In genomic region chr3:57557088-57557537, GRCh38 we compare ENCODE assay signal across 9 cellular contexts. TPM values are rescaled to one million over a fixed set of nuclear protein-coding genes. Genes with fewer than 3 reads are reported as not detected.
DNase-seq lines count a peak whose midpoint lies in the region; ATAC-seq, FAIRE-seq and TF ChIP-seq lines count a peak whose summit lies in the region.
"Had no signal": no experiment of that assay in that cellular context is flagged by ENCODE, and none has a peak within 500 bp of the region (broad histone marks: within the 10 kb centered on the region; RNA-seq: fewer than 3 reads in every experiment).

No MANE protein-coding gene starts in this region.

- ATAC-seq in natural killer cell (peak; percentile 48 to 67 (median 48)), upper lobe of left lung (ENCODE audit: low FRiP score in 2 of 2) (peak; percentile 16 to 54)

- dilution Hi-C loops in endothelial cell of umbilical vein (cut with MboI; ENCODE audit: extremely low pct_ligation_motif_present, low sequenced_read_pairs), result no loop called here

- H3K4me3 ChIP-seq in endothelial cell of umbilical vein (replicated peaks in 1 of 3; ENCODE audit: insufficient read depth in 1 of 3, low read depth in 1 of 3, low read length in 3 of 3), result peak overlapping the region; percentile 44 to 84 (median 48)
- peak overlapping the region; percentile 65 to 92 (median 80) for H3K4me3 ChIP-seq in upper lobe of left lung

- FAIRE-seq in endothelial cell of umbilical vein (lab: Jason Lieb, UNC), result peak; percentile 18
- FAIRE-seq: islet of Langerhans had no signal

- H3K27ac ChIP-seq in endothelial cell of umbilical vein (ENCODE audit: insufficient read depth, low read depth, low read length), result peak overlapping the region; percentile 81
- H3K27ac ChIP-seq in upper lobe of left lung, result peak overlapping the region; percentile 86 to 95 (median 90)

- H3K36me3 Mint-ChIP-seq in natural killer cell, result no peaks in the 10 kb centered on the region

- TF ChIP-seq POLR2A in endothelial cell of umbilical vein (IDR thresholded peaks at IDR 0.05; ENCODE audit: low read depth, low read length) (peak; percentile 34), upper lobe of left lung (IDR thresholded peaks at IDR 0.05) (no peak)

- H2AFZ ChIP-seq in endothelial cell of umbilical vein (ENCODE audit: low read depth, low read length), result peak overlapping the region; percentile 89

- peak overlapping the region; percentile 96 for H3K4me2 ChIP-seq in endothelial cell of umbilical vein (ENCODE audit: insufficient read depth, low read length)

- H3K4me1 ChIP-seq in endothelial cell of umbilical vein (ENCODE audit: control insufficient read depth, extremely low read depth, insufficient read depth, low read length) (peaks cover 21% of the 10 kb centered on the region), upper lobe of left lung (peaks cover 28 to 39% (median 36%) of the 10 kb centered on the region in 4 donors)

- H3K27ac Mint-ChIP-seq in natural killer cell, result peak overlapping the region; percentile 93 to 94

- H3K9me3 Mint-ChIP-seq in natural killer cell, result no peaks in the 10 kb centered on the region

- peak overlapping the region; percentile 70 for H3K9ac ChIP-seq in endothelial cell of umbilical vein (replicated peaks; ENCODE audit: extremely low read depth, insufficient read depth, low read length)

- intact Hi-C loops in endothelial cell of umbilical vein (cut with micrococcal nuclease), result loop anchor here (2.0 to 10.0 kb wide), 6 partner anchors 38 to 455 kb away; partner anchors contain the start of genes APPL1, ARF4 and SLMAP
- intact Hi-C loops in natural killer cell (cut with micrococcal nuclease), result loop anchor here (5.0 kb wide), 2 partner anchors 120 to 135 kb away; partner anchors contain the start of gene DENND6A

- DNase-seq in NCI-H2227 (lab: John Stamatoyannopoulos, UW; ENCODE audit: unreplicated experiment) (peak; percentile 21), NCI-H2227 treated with DMSO at 0.1 percent for 48 hours (lab: John Stamatoyannopoulos, UW) (no peak), KBM-7 (peak; percentile 44), endothelial cell of umbilical vein (ENCODE audit: low read depth, low spot score) (peak; percentile 58), natural killer cell (peak; percentile 45), upper lobe of left lung (peak in 1 of 2 donors; percentile 24)
- DNase-seq in activated CD4-positive, alpha-beta T cell treated with anti-CD3 and anti-CD28 coated beads, Interleukin-2, amount 50 U/mL, for 4 hours, result peak; percentile 12 to 15
- DNase-seq in NK-92 treated with Interleukin-12 subunit alpha and Interleukin-12 subunit beta, amount 100 ng/mL, for 24 hours (lab: John Stamatoyannopoulos, UW), result no peak

- H3K36me3 ChIP-seq in endothelial cell of umbilical vein (ENCODE audit: control insufficient read depth in 2 of 2, extremely low read depth in 1 of 2, insufficient read depth in 2 of 2, low read length in 2 of 2), result no peaks in the 10 kb centered on the region
- peaks cover 0 to 26% (median 6%) of the 10 kb centered on the region in 4 donors for H3K36me3 ChIP-seq in upper lobe of left lung

- H3K4me1 Mint-ChIP-seq in natural killer cell, result peaks cover 45 to 47% of the 10 kb centered on the region in 2 donors

- no peaks in the 10 kb centered on the region for H3K27me3 ChIP-seq in endothelial cell of umbilical vein (ENCODE audit: control insufficient read depth in 2 of 2, insufficient read depth in 2 of 2, low read length in 2 of 2)
- no peaks in the 10 kb centered on the region for H3K27me3 ChIP-seq in upper lobe of left lung

- POLR2A ChIA-PET in endothelial cell of umbilical vein (lab: Charles Lee), result interaction anchor here (2.1 kb wide), 1 partner anchor 40 kb away, joined by 11 read pairs; the partner anchor contains the start of gene ARF4

- WGBS in upper lobe of left lung, 2 donors, result 2 to 3% methylated on average over 10 to 28 of the region's 29 CpGs

- in situ Hi-C loops in KBM-7 (cut with MboI; ENCODE audit: low pct_unique_long_range_greater_than_20kb, low sequenced_read_pairs), result no loop called here

- no peak for TF ChIP-seq EP300 in upper lobe of left lung (IDR thresholded peaks at IDR 0.05)

- peak overlapping the region; percentile 90 for H3K4me3 Mint-ChIP-seq in natural killer cell

- H3K27me3 Mint-ChIP-seq in natural killer cell (ENCODE audit: low read depth in 2 of 2), result no peaks in the 10 kb centered on the region

- peaks cover 42% of the 10 kb centered on the region for H3K79me2 ChIP-seq in endothelial cell of umbilical vein (ENCODE audit: control insufficient read depth, insufficient read depth, low read length)

- CTCF ChIA-PET in endothelial cell of umbilical vein (lab: Charles Lee), result interaction anchor here (0.9 to 3.3 kb wide), 5 partner anchors 45 to 296 kb away, joined by 3 to 27 read pairs (median 5); no protein-coding TSS in a partner anchor

- H3K9me3 ChIP-seq in endothelial cell of umbilical vein (replicated peaks; ENCODE audit: control insufficient read depth, insufficient read depth, low read length) (no peaks in the 10 kb centered on the region), upper lobe of left lung (no peaks in the 10 kb centered on the region)

- TF ChIP-seq CTCF in endothelial cell of umbilical vein (IDR thresholded peaks at IDR 0.05; ENCODE audit: extremely low read depth in 1 of 2, insufficient read depth in 1 of 2, low read depth in 1 of 2, low read length in 2 of 2) (no peak), natural killer cell (IDR thresholded peaks at IDR 0.05) (no peak), upper lobe of left lung (IDR thresholded peaks at IDR 0.05) (no peak)

- BruUV-seq in endothelial cell of umbilical vein (replicated peaks; lab: Mats Ljungman, UMichigan), result no TSS peak

- no peaks in the 10 kb centered on the region for H4K20me1 ChIP-seq in endothelial cell of umbilical vein (replicated peaks; ENCODE audit: control insufficient read depth, extremely low read depth, insufficient read depth, low read length)

- no peaks in the 10 kb centered on the region for H3K9me1 ChIP-seq in endothelial cell of umbilical vein (replicated peaks; ENCODE audit: control insufficient read depth, extremely low read depth, insufficient read depth, low read length)

TF ChIP-seq in endothelial cell of umbilical vein, 7 proteins besides CTCF, POLR2A, EP300 and RAD21:
- no peak for TF ChIP-seq JUN (IDR thresholded peaks at IDR 0.05; ENCODE audit: borderline replicate concordance, insufficient read depth, insufficient read length, low read depth)
- peak; percentile 17 for TF ChIP-seq POLR2AphosphoS5 (IDR thresholded peaks at IDR 0.05; ENCODE audit: insufficient read depth, low read depth, low read length)

RNA-seq across cellular contexts. Expression of gene PDE12, which starts 1.0 kb away (rescaled TPM):
- 19.0 and 20.4 TPM in 2 replicates for total RNA-seq in endothelial cell of umbilical vein
- 12.7 and 12.8 TPM in 2 replicates for polyA plus RNA-seq in endothelial cell of umbilical vein
- polyA plus RNA-seq in endothelial cell of umbilical vein (2011; cell fraction: cytosol; rRNA removed), result 8.8 and 9.2 TPM in 2 replicates
- polyA plus RNA-seq in endothelial cell of umbilical vein (2011; cell fraction: nucleus; rRNA removed), result 6.6 and 7.7 TPM in 2 replicates
- 9.7 and 12.3 TPM in 2 replicates for polyA plus RNA-seq in endothelial cell of umbilical vein (2012)
- polyA minus RNA-seq in endothelial cell of umbilical vein, result 27.7 and 32.5 TPM in 2 replicates
- polyA minus RNA-seq in endothelial cell of umbilical vein (2011; cell fraction: cytosol; rRNA and poly(A)+ RNA removed), result 30.6 TPM
- 16.1 and 17.5 TPM in 2 replicates for polyA minus RNA-seq in endothelial cell of umbilical vein (2011; cell fraction: nucleus; rRNA and poly(A)+ RNA removed)
- 10 to 100 TPM; 34.4 to 36.6 (median 35.5) TPM for total RNA-seq in natural killer cell
- 10 to 100 TPM in 5 of 6 donors, 1 to 10 TPM in 1; 9.0 to 32.2 (median 17.0) TPM for total RNA-seq in upper lobe of left lung

RNA-seq across cellular contexts. Expression of gene DNAH12, which starts 13.0 kb away (rescaled TPM):
- 0.20 TPM in 1 of 2 replicates, not detected in the other for total RNA-seq in endothelial cell of umbilical vein
- 0.06 and 0.10 TPM in 2 replicates for polyA plus RNA-seq in endothelial cell of umbilical vein
- polyA plus RNA-seq in endothelial cell of umbilical vein (2011; cell fraction: cytosol; rRNA removed), result 0.01 and 0.04 TPM in 2 replicates
- polyA plus RNA-seq in endothelial cell of umbilical vein (2011; cell fraction: nucleus; rRNA removed), result 0.18 and 0.29 TPM in 2 replicates
- polyA plus RNA-seq in endothelial cell of umbilical vein (2012), result 0.15 TPM in 1 of 2 replicates, not detected in the other
- polyA minus RNA-seq in endothelial cell of umbilical vein, result 0.12 and 0.17 TPM in 2 replicates
- not detected for polyA minus RNA-seq in endothelial cell of umbilical vein (2011; cell fraction: cytosol; rRNA and poly(A)+ RNA removed)
- polyA minus RNA-seq in endothelial cell of umbilical vein (2011; cell fraction: nucleus; rRNA and poly(A)+ RNA removed), result 0.48 and 0.87 TPM in 2 replicates
- total RNA-seq in natural killer cell, result under 1 TPM; 0.11 to 0.30 (median 0.21) TPM
- 10 to 100 TPM in 3 of 6 donors, 1 to 10 TPM in 2, under 1 TPM in 1; 0.94 to 53.3 (median 9.4) TPM for total RNA-seq in upper lobe of left lung

RNA-seq across cellular contexts. Expression of gene ARF4, which starts 40.0 kb away (rescaled TPM):
- total RNA-seq in endothelial cell of umbilical vein (243 and 249 TPM in 2 replicates), natural killer cell (100 to 1,000 TPM in 1 of 3 donors, 10 to 100 TPM in 2; 88.0 to 132 (median 89.6) TPM), upper lobe of left lung (100 to 1,000 TPM in 4 of 6 donors, 10 to 100 TPM in 2; 39.8 to 153 (median 124) TPM)
- polyA plus RNA-seq in endothelial cell of umbilical vein, result 221 and 239 TPM in 2 replicates
- polyA plus RNA-seq in endothelial cell of umbilical vein (2011; cell fraction: cytosol; rRNA removed), result 242 and 277 TPM in 2 replicates
- 116 and 136 TPM in 2 replicates for polyA plus RNA-seq in endothelial cell of umbilical vein (2011; cell fraction: nucleus; rRNA removed)
- polyA plus RNA-seq in endothelial cell of umbilical vein (2012), result 233 and 343 TPM in 2 replicates
- 602 and 710 TPM in 2 replicates for polyA minus RNA-seq in endothelial cell of umbilical vein
- polyA minus RNA-seq in endothelial cell of umbilical vein (2011; cell fraction: cytosol; rRNA and poly(A)+ RNA removed), result 74.9 TPM
- polyA minus RNA-seq in endothelial cell of umbilical vein (2011; cell fraction: nucleus; rRNA and poly(A)+ RNA removed), result 177 and 235 TPM in 2 replicates

Comparison
In these comparisons a context has a peak if more than half of its experiments do, and no peak if none do; other contexts are left out.
1. DNase-seq: peak in NCI-H2227 (single experiment), KBM-7 (single experiment), activated CD4-positive, alpha-beta T cell treated with anti-CD3 and anti-CD28 coated beads, Interleukin-2, amount 50 U/mL, for 4 hours (2 of 2), endothelial cell of umbilical vein (single experiment) and natural killer cell (single experiment); none in NCI-H2227 treated with DMSO at 0.1 percent for 48 hours (single experiment) and NK-92 treated with Interleukin-12 subunit alpha and Interleukin-12 subunit beta, amount 100 ng/mL, for 24 hours (single experiment).